In genomic region chr3:64612082-64612860, GRCh38 we compare ENCODE assay signal across 14 cellular contexts.
DNase-seq lines count a peak whose midpoint lies in the region; ATAC-seq and TF ChIP-seq lines count a peak whose summit lies in the region.
"Had no signal": no experiment of that assay in that cellular context is flagged by ENCODE, and none has a peak within 500 bp of the region (broad histone marks: within the 10 kb centered on the region; RNA-seq: fewer than 3 reads in every experiment).

No MANE protein-coding gene starts in this region.

- H4K91ac ChIP-seq in mesenchymal stem cell (ENCODE audit: low read length): no peak overlapping the region

- ATAC-seq in GM21423 (IDR thresholded peaks at IDR 0.05; ENCODE audit: unreplicated experiment): no peak
- no peak for ATAC-seq in CD4-positive, alpha-beta T cell (ENCODE audit: poor library complexity)
- ATAC-seq: activated CD8-positive, alpha-beta memory T cell treated with anti-CD3 and anti-CD28 coated beads, Interleukin-2, amount 10 ng/mL, durations not matched to agents 7 days and 5 days; T-cell had no signal

- H3K9me3 ChIP-seq in mesenchymal stem cell (ENCODE audit: control insufficient read depth, low read length) (no peaks in the 10 kb centered on the region), testis (no peaks in the 10 kb centered on the region)
- no peaks in the 10 kb centered on the region for H3K9me3 ChIP-seq in CD4-positive, alpha-beta T cell (ENCODE audit: control insufficient read depth, low read length)

- no peak overlapping the region for H3K18ac ChIP-seq in mesenchymal stem cell (ENCODE audit: low read depth in 1 of 2, low read length in 2 of 2)

- H3K4me1 Mint-ChIP-seq in CD4-positive, alpha-beta T cell (ENCODE audit: low read depth): no peaks in the 10 kb centered on the region
- H3K4me1 Mint-ChIP-seq: activated CD8-positive, alpha-beta memory T cell treated with anti-CD3 and anti-CD28 coated beads, Interleukin-2, amount 10 ng/mL, durations not matched to agents 7 days and 5 days; T-cell had no signal

- CTCF ChIA-PET in CD4-positive, alpha-beta T cell (lab: Charles Lee): no interaction called here

- H3K27me3 ChIP-seq in mesenchymal stem cell (ENCODE audit: control insufficient read depth in 1 of 2, insufficient read depth in 1 of 2, low read length in 2 of 2) (no peaks in the 10 kb centered on the region), testis (no peaks in the 10 kb centered on the region)
- no peaks in the 10 kb centered on the region for H3K27me3 ChIP-seq in CD4-positive, alpha-beta T cell (ENCODE audit: control insufficient read depth, insufficient read depth, low read length)

- H3K23ac ChIP-seq in mesenchymal stem cell (ENCODE audit: low read length in 2 of 2): no peak overlapping the region

- H3K36me3 ChIP-seq in mesenchymal stem cell (ENCODE audit: control insufficient read depth in 1 of 2, insufficient read depth in 2 of 2, low read depth in 1 of 2, low read length in 2 of 2) (peaks cover 0 to 3% of the 10 kb centered on the region in 2 experiments), testis (ENCODE audit: low read depth, missing control alignments) (no peaks in the 10 kb centered on the region)

- TF ChIP-seq CTCF in NB4 (IDR thresholded peaks at IDR 0.05; ENCODE audit: low read depth, low read length) (no peak), coronary artery (IDR thresholded peaks at IDR 0.05) (no peak), testis (IDR thresholded peaks at IDR 0.05) (no peak)
- no peak for TF ChIP-seq CTCF in CD4-positive, alpha-beta T cell (IDR thresholded peaks at IDR 0.05)

- no peaks in the 10 kb centered on the region for H3K27me3 Mint-ChIP-seq in CD4-positive, alpha-beta T cell
- H3K27me3 Mint-ChIP-seq: activated CD8-positive, alpha-beta memory T cell treated with anti-CD3 and anti-CD28 coated beads, Interleukin-2, amount 10 ng/mL, durations not matched to agents 7 days and 5 days; T-cell had no signal

- intact Hi-C loops in testis (cut with DNase I; ENCODE audit: low total_unique reads): no loop called here
- intact Hi-C loops in CD4-positive, alpha-beta T cell (cut with DNase I, micrococcal nuclease): no loop called here

- in situ Hi-C loops in G401 (cut with HindIII; ENCODE audit: low sequenced_read_pairs): no loop called here

- DNase-seq in NB4 (ENCODE audit: low read depth): peak; percentile 11
- peak; percentile 75 for DNase-seq in coronary artery (ENCODE audit: low spot score)
- DNase-seq in mesenchymal stem cell: peak; percentile 86
- peak; percentile 42 for DNase-seq in testis
- DNase-seq in G401 (ENCODE audit: low spot score): no peak
- DNase-seq in CD4-positive, alpha-beta T cell: no peak
- no peak for DNase-seq in activated T-cell treated with anti-CD3 and anti-CD28 coated beads, Interleukin-2, amount 50 U/mL, for 1 hour
- DNase-seq: activated CD8-positive, alpha-beta memory T cell treated with anti-CD3 and anti-CD28 coated beads, Interleukin-2, amount 10 ng/mL, durations not matched to agents 7 days and 5 days; cerebellar nuclear complex; DMS79; NCI-H345; stimulated activated CD8-positive, alpha-beta memory T cell treated with anti-CD3 and anti-CD28 coated beads, Interleukin-4, amount 100 ng/mL, for 48 hours; T-cell had no signal

- H3K4me2 ChIP-seq in mesenchymal stem cell (ENCODE audit: low read length, poor library complexity, severe bottlenecking): no peak overlapping the region

- no peak overlapping the region for H3K4ac ChIP-seq in mesenchymal stem cell (ENCODE audit: low read depth in 1 of 2, low read length in 2 of 2)

- H3K79me1 ChIP-seq in mesenchymal stem cell (replicated peaks; ENCODE audit: low read length, poor library complexity, severe bottlenecking): no peaks in the 10 kb centered on the region

- H2AFZ ChIP-seq in mesenchymal stem cell (ENCODE audit: low read depth, low read length): no peak overlapping the region

- WGBS in mesenchymal stem cell: no CpG with 5 or more reads among the region's 4 CpGs
- 45 to 51% methylated on average over 4 of the region's 4 CpGs for WGBS in testis, 2 donors

- no peak for TF ChIP-seq POLR2A in NB4 (IDR thresholded peaks at IDR 0.05; ENCODE audit: extremely low read depth, insufficient read length)
- no peak for TF ChIP-seq POLR2A in testis (IDR thresholded peaks at IDR 0.05)

- no peak overlapping the region for H3K4me3 Mint-ChIP-seq in CD4-positive, alpha-beta T cell
- H3K4me3 Mint-ChIP-seq: activated CD8-positive, alpha-beta memory T cell treated with anti-CD3 and anti-CD28 coated beads, Interleukin-2, amount 10 ng/mL, durations not matched to agents 7 days and 5 days; T-cell had no signal

- POLR2A ChIA-PET in CD4-positive, alpha-beta T cell (lab: Charles Lee): no interaction called here

- no peak overlapping the region for H2BK12ac ChIP-seq in mesenchymal stem cell (ENCODE audit: low read length in 2 of 2)

- H3K9ac ChIP-seq in mesenchymal stem cell (ENCODE audit: low read length): no peak overlapping the region

- H3K27ac ChIP-seq in coronary artery: peak overlapping the region; percentile 74 to 79
- H3K27ac ChIP-seq in mesenchymal stem cell (ENCODE audit: low read length, poor library complexity, severe bottlenecking): no peak overlapping the region
- peak overlapping the region in 1 of 2 donors; percentile 42 for H3K27ac ChIP-seq in testis
- H3K27ac ChIP-seq in CD4-positive, alpha-beta T cell (ENCODE audit: low read depth, low read length): no peak overlapping the region

- H3K9me3 Mint-ChIP-seq in CD4-positive, alpha-beta T cell: peaks cover 5% of the 10 kb centered on the region

- H2BK5ac ChIP-seq in mesenchymal stem cell (ENCODE audit: low read depth, low read length, poor library complexity, severe bottlenecking): no peak overlapping the region

- no peak overlapping the region for H2BK15ac ChIP-seq in mesenchymal stem cell (ENCODE audit: low read depth, poor library complexity, severe bottlenecking)

- H3K36me3 Mint-ChIP-seq in CD4-positive, alpha-beta T cell (ENCODE audit: low read depth): no peaks in the 10 kb centered on the region
- H3K36me3 Mint-ChIP-seq: activated CD8-positive, alpha-beta memory T cell treated with anti-CD3 and anti-CD28 coated beads, Interleukin-2, amount 10 ng/mL, durations not matched to agents 7 days and 5 days; T-cell had no signal

- no peak overlapping the region for H3K4me3 ChIP-seq in NB4 (ENCODE audit: low read depth, low read length)
- H3K4me3 ChIP-seq in coronary artery: peak overlapping the region; percentile 3
- no peak overlapping the region for H3K4me3 ChIP-seq in mesenchymal stem cell (ENCODE audit: insufficient read depth in 1 of 2, low read depth in 1 of 2, low read length in 2 of 2)
- H3K4me3 ChIP-seq in testis: no peak overlapping the region

- no peak overlapping the region for H3K14ac ChIP-seq in mesenchymal stem cell (ENCODE audit: low read length in 2 of 2)

- H2AK5ac ChIP-seq in mesenchymal stem cell (ENCODE audit: low read length, severe bottlenecking): no peak overlapping the region

- no peaks in the 10 kb centered on the region for H3K4me1 ChIP-seq in mesenchymal stem cell (ENCODE audit: control insufficient read depth, insufficient read depth, low read depth, low read length)
- no peaks in the 10 kb centered on the region for H3K4me1 ChIP-seq in testis

- no peak overlapping the region for H4K8ac ChIP-seq in mesenchymal stem cell (ENCODE audit: low read length)

- no peak overlapping the region for H3K27ac Mint-ChIP-seq in CD4-positive, alpha-beta T cell
- H3K27ac Mint-ChIP-seq: activated CD8-positive, alpha-beta memory T cell treated with anti-CD3 and anti-CD28 coated beads, Interleukin-2, amount 10 ng/mL, durations not matched to agents 7 days and 5 days; T-cell had no signal

- no peak overlapping the region for H2BK120ac ChIP-seq in mesenchymal stem cell (ENCODE audit: low read depth, low read length)

Comparison
In these comparisons a context has a peak if more than half of its experiments do, and no peak if none do; other contexts are left out.
1. DNase-seq: peak in NB4 (single experiment), coronary artery (single experiment), mesenchymal stem cell (single experiment) and testis (single experiment); none in G401 (single experiment), CD4-positive, alpha-beta T cell (0 of 10) and activated T-cell treated with anti-CD3 and anti-CD28 coated beads, Interleukin-2, amount 50 U/mL, for 1 hour (single experiment).
2. H3K27ac ChIP-seq: peak in coronary artery (2 of 2); none in mesenchymal stem cell (single experiment) and CD4-positive, alpha-beta T cell (single experiment).